8 cellular contexts compared by ENCODE assay signal in genomic region chr21:24514081-24514733, GRCh38.
DNase-seq lines count a peak whose midpoint lies in the region; ATAC-seq, FAIRE-seq and TF ChIP-seq lines count a peak whose summit lies in the region.

No MANE protein-coding gene starts in this region.

- no peaks in the 10 kb centered on the region for H3K27me3 Mint-ChIP-seq in neural crest cell (ENCODE audit: low read depth)

- no peaks in the 10 kb centered on the region for H3K9me3 ChIP-seq in GM12878 (replicated peaks; ENCODE audit: control insufficient read depth, insufficient read depth, low read length)

- WGBS in GM12878 (ENCODE audit: insufficient coverage, insufficient replicate concordance, low lambda C conversion rate, missing lambda C conversion rate): 6% methylated on average over 6 of the region's 6 CpGs

- no peak for FAIRE-seq in GM12878 (lab: Jason Lieb, UNC)

- no peak overlapping the region for H2AFZ ChIP-seq in GM12878 (ENCODE audit: control insufficient read depth, low read depth, low read length)

- no peaks in the 10 kb centered on the region for H3K4me1 ChIP-seq in GM12878 (ENCODE audit: control insufficient read depth, insufficient read depth, low read length)

- TF ChIP-seq RAD21 in GM12878 (IDR thresholded peaks at IDR 0.05; ENCODE audit: insufficient read depth, low read depth, low read length): 0 out of 2 replicates have a peak, but pooled peaks have one; percentile 4

- H3K36me3 ChIP-seq in GM12878 (ENCODE audit: control insufficient read depth in 2 of 2, insufficient read depth in 2 of 2, low read length in 1 of 2): no peaks in the 10 kb centered on the region

- in situ Hi-C loops in GM12878 (cut with MboI): no loop called here

- H3K9me3 Mint-ChIP-seq in neural crest cell: no peaks in the 10 kb centered on the region

- no peak overlapping the region for H3K4me3 ChIP-seq in GM12878

- DNase-seq in NCI-H1436 treated with DMSO at 0.1 percent for 48 hours (lab: John Stamatoyannopoulos, UW) (peak; percentile 15), GM12878 (ENCODE audit: low read depth, low spot score) (no peak), neural crest cell (ENCODE audit: low read depth, low spot score) (no peak)
- DNase-seq in activated CD4-positive, CD25-positive, alpha-beta regulatory T cell treated with anti-CD3 and anti-CD28 coated beads, Interleukin-2, amount 50 U/mL, for 72 hours: no peak
- no peak for DNase-seq in central memory CD4-positive, alpha-beta T cell

- POLR2A ChIA-PET in GM12878 (lab: Charles Lee): no interaction called here

- RAD21 ChIA-PET in GM12878 (lab: Charles Lee; ENCODE audit: unreplicated experiment): no interaction called here

- SMC1A ChIA-PET in GM12878 (lab: Charles Lee; ENCODE audit: uncharacterized antibody, unreplicated experiment): no interaction called here

- H3K27ac Mint-ChIP-seq in neural crest cell (ENCODE audit: unreplicated experiment): no peak overlapping the region

- TF ChIP-seq EP300 in GM12878 (IDR thresholded peaks at IDR 0.05; ENCODE audit: borderline replicate concordance in 1 of 2, control insufficient read depth in 1 of 2, low read depth in 2 of 2, low read length in 2 of 2): no peak

- intact Hi-C loops in GM12878 (cut with micrococcal nuclease; ENCODE audit: unreplicated experiment): loop anchor here (10.0 kb wide), 2 partner anchors 139 to 531 kb away; no protein-coding TSS in a partner anchor

- H3K4me2 ChIP-seq in GM12878 (ENCODE audit: control insufficient read depth, insufficient read depth): no peak overlapping the region

- no peak for ATAC-seq in GM12878
- ATAC-seq in HG02759 (IDR thresholded peaks at IDR 0.05; ENCODE audit: unreplicated experiment): no peak
- ATAC-seq in GM19463 (IDR thresholded peaks at IDR 0.05; ENCODE audit: unreplicated experiment): no peak

- no peaks in the 10 kb centered on the region for H4K20me1 ChIP-seq in GM12878 (ENCODE audit: control insufficient read depth, insufficient read depth)

- TF ChIP-seq CTCF in GM12873 (IDR thresholded peaks at IDR 0.05; ENCODE audit: insufficient read depth, low read depth, low read length, missing control alignments) (peak; percentile 47), GM12878 (IDR thresholded peaks at IDR 0.05 in 2 of 3, conservative IDR thresholded peaks at IDR 0.05 in 1 of 3; ENCODE audit: control insufficient read depth in 2 of 3, extremely low read depth in 1 of 3, insufficient read depth in 1 of 3, low read depth in 3 of 3, low read length in 3 of 3) (peak; percentile 21 to 50 (median 41); a peak in 4 of 6 replicates), neural crest cell (conservative IDR thresholded peaks at IDR 0.05) (peak; percentile 60)

- no peaks in the 10 kb centered on the region for H3K79me2 ChIP-seq in GM12878 (ENCODE audit: control insufficient read depth, insufficient read depth, low read length)

- no peaks in the 10 kb centered on the region for H3K4me1 Mint-ChIP-seq in neural crest cell

- H3K27me3 ChIP-seq in GM12878 (replicated peaks in 1 of 2; ENCODE audit: control insufficient read depth in 2 of 2, insufficient read depth in 2 of 2, low read length in 1 of 2): no peaks in the 10 kb centered on the region

- no peak for TF ChIP-seq POLR2A in GM12878 (IDR thresholded peaks at IDR 0.05; ENCODE audit: low read depth, low read length)

- H3K9ac ChIP-seq in GM12878 (ENCODE audit: control insufficient read depth, insufficient read depth, low read length): no peak overlapping the region

- no peak overlapping the region for H3K27ac ChIP-seq in GM12878 (ENCODE audit: control insufficient read depth, insufficient read depth)

- H3K4me3 Mint-ChIP-seq in neural crest cell: no peak overlapping the region

- CTCF ChIA-PET in GM12878 (lab: Yijun Ruan, JAX): interaction anchor here (0.6 to 1.2 kb wide), 3 partner anchors 27 to 545 kb away, joined by 3 to 4 read pairs (median 3); no protein-coding TSS in a partner anchor

- H3K36me3 Mint-ChIP-seq in neural crest cell (ENCODE audit: low read depth): no peaks in the 10 kb centered on the region

- BruUV-seq in GM12878 (replicated peaks; lab: Mats Ljungman, UMichigan): no TSS peak

TF ChIP-seq in GM12878, 131 proteins besides CTCF, POLR2A, EP300 and RAD21:
- TF ChIP-seq SMC3 (IDR thresholded peaks at IDR 0.05; ENCODE audit: borderline replicate concordance, low read length) (peak; percentile 40; the same call in 1 of the 2 replicates), GATAD2B (conservative IDR thresholded peaks at IDR 0.05; ENCODE audit: low read depth) (no peak), CBX3 (IDR thresholded peaks at IDR 0.05; ENCODE audit: borderline replicate concordance, low read depth) (no peak)
TF ChIP-seq in GM12878: peak in this region for 1.
